In genomic region chr14:96275182-96276112, GRCh38 we compare ENCODE assay signal across 8 cellular contexts. TPM values are rescaled to one million over a fixed set of nuclear protein-coding genes. Genes with fewer than 3 reads are reported as not detected.
A peak's percentile ranks its signal among the peaks of the same experiment; 100 is the strongest.
DNase-seq lines count a peak whose midpoint lies in the region; ATAC-seq and TF ChIP-seq lines count a peak whose summit lies in the region.

No MANE protein-coding gene starts in this region.

- 13% methylated on average over 16 of the region's 16 CpGs for WGBS in right cardiac atrium
- WGBS in sigmoid colon, 2 donors = 13 to 16% methylated on average over 16 of the region's 16 CpGs

- intact Hi-C loops in right cardiac atrium (cut with DNase I) (loop anchor here (1.0 to 10.0 kb wide), 7 partner anchors 175 to 713 kb away; no protein-coding TSS in a partner anchor), sigmoid colon (cut with DNase I) (loop anchor here (1.0 to 2.0 kb wide), 2 partner anchors 175 to 277 kb away; no protein-coding TSS in a partner anchor)

- H3K27ac ChIP-seq in SU-DHL-6 (ENCODE audit: low read depth, low read length) = no peak overlapping the region
- H3K27ac ChIP-seq in right cardiac atrium (ENCODE audit: low read length) = no peak overlapping the region
- H3K27ac ChIP-seq in sigmoid colon = peak overlapping the region; percentile 5 to 72 (median 51)

- H3K27me3 ChIP-seq in SU-DHL-6 (ENCODE audit: low read length) (no peaks in the 10 kb centered on the region), right cardiac atrium (ENCODE audit: control insufficient read depth, insufficient read depth) (no peaks in the 10 kb centered on the region), sigmoid colon (no peaks in the 10 kb centered on the region)

- H3K9ac ChIP-seq in SU-DHL-6 (ENCODE audit: low read length) = no peak overlapping the region

- ATAC-seq in right cardiac atrium (peak; percentile 55 to 58), HG03108 (IDR thresholded peaks at IDR 0.05; ENCODE audit: unreplicated experiment) (no peak)

- H3K36me3 ChIP-seq in SU-DHL-6 (ENCODE audit: low read length) (no peaks in the 10 kb centered on the region), sigmoid colon (no peaks in the 10 kb centered on the region)

- H3K4me3 ChIP-seq in SU-DHL-6 (ENCODE audit: insufficient read depth, low read length, poor library complexity, severe bottlenecking) (no peak overlapping the region), right cardiac atrium (ENCODE audit: low read length) (no peak overlapping the region), sigmoid colon (no peak overlapping the region)

- H3K79me2 ChIP-seq in SU-DHL-6 (ENCODE audit: insufficient read depth, low read length) = no peaks in the 10 kb centered on the region

- H3K9me3 ChIP-seq in SU-DHL-6 (ENCODE audit: insufficient read depth, low read length) (no peaks in the 10 kb centered on the region), right cardiac atrium (ENCODE audit: control insufficient read depth, low read length) (peaks cover 6% of the 10 kb centered on the region), sigmoid colon (peaks cover 0 to 9% (median 0%) of the 10 kb centered on the region in 4 donors)

- H4K20me1 ChIP-seq in SU-DHL-6 (ENCODE audit: low read depth, low read length) = no peaks in the 10 kb centered on the region

- no peak overlapping the region for H3K4me2 ChIP-seq in SU-DHL-6 (ENCODE audit: low read depth, low read length, poor library complexity, severe bottlenecking)

- no peaks in the 10 kb centered on the region for H3K9me2 ChIP-seq in SU-DHL-6 (replicated peaks; ENCODE audit: insufficient read depth, low read length)

- DNase-seq in EH (ENCODE audit: low read depth) (peak; percentile 82), M059J (ENCODE audit: low read depth) (peak; percentile 48), amniotic epithelial cell (ENCODE audit: low read depth) (peak; percentile 86), right cardiac atrium (peak; percentile 70 to 86 (median 86)), sigmoid colon (peak; percentile 87), cortex of kidney (lab: John Stamatoyannopoulos, UW) (no peak)

- TF ChIP-seq CTCF in SU-DHL-6 (IDR thresholded peaks at IDR 0.05; ENCODE audit: insufficient read depth, low read length, poor library complexity, severe bottlenecking) (peak; percentile 86), sigmoid colon (IDR thresholded peaks at IDR 0.05) (peak; percentile 83 to 98 (median 92))

- no peak overlapping the region for H2AFZ ChIP-seq in SU-DHL-6 (ENCODE audit: low read depth, low read length, severe bottlenecking)

- no peaks in the 10 kb centered on the region for H3F3A ChIP-seq in SU-DHL-6 (ENCODE audit: insufficient read depth)

- TF ChIP-seq EP300 in sigmoid colon (IDR thresholded peaks at IDR 0.05) = no peak

- no peak for TF ChIP-seq POLR2A in sigmoid colon (IDR thresholded peaks at IDR 0.05)

- H3K4me1 ChIP-seq in right cardiac atrium (ENCODE audit: control insufficient read depth, insufficient read depth, low read length) (no peaks in the 10 kb centered on the region), sigmoid colon (peaks cover 0 to 34% (median 17%) of the 10 kb centered on the region in 4 donors)

RNA-seq across cellular contexts. Expression of gene BDKRB1, which starts 19.4 kb away (rescaled TPM):
- 0.10 and 1.7 TPM in 2 replicates for total RNA-seq in M059J (2014; rRNA removed; shearing (Covaris generic))
- not detected for total RNA-seq in right cardiac atrium
- 0.18 TPM for polyA plus RNA-seq in right cardiac atrium
- total RNA-seq in sigmoid colon = 1 to 10 TPM in 2 of 4 donors, under 1 TPM in 2; 0.33 to 2.9 (median 0.73) TPM
- 1 to 10 TPM; 2.4 to 4.9 (median 4.2) TPM for polyA plus RNA-seq in sigmoid colon

Comparison
In these comparisons a context has a peak if more than half of its experiments do, and no peak if none do; other contexts are left out.
1. H3K27ac ChIP-seq: peak in sigmoid colon (4 of 4); none in SU-DHL-6 (single experiment) and right cardiac atrium (single experiment).